Comparison of ENCODE assay signal across 1 cellular context in genomic region chr9:109121218-109121796, GRCh38.
TF ChIP-seq lines count a peak whose summit lies in the region.

No MANE protein-coding gene starts in this region.

TF ChIP-seq in WTC11, 78 proteins besides CTCF, POLR2A, EP300 and RAD21 (continued from another document):
- TF ChIP-seq IRF2 (CRISPR knock-in tag; IDR thresholded peaks at IDR 0.05; ENCODE audit: borderline replicate concordance, low read depth) = no peak
- no peak for TF ChIP-seq E2F1 (CRISPR knock-in tag; IDR thresholded peaks at IDR 0.05)
